ENCODE assay signal across 15 cellular contexts in genomic region chr7:6278749-6279310, GRCh38.
"Had no signal": no experiment of that assay in that cellular context is flagged by ENCODE, and none has a peak within 500 bp of the region (broad histone marks: within the 10 kb centered on the region; RNA-seq: fewer than 3 reads in every experiment).

No MANE protein-coding gene starts in this region.

- H3K9me3 ChIP-seq: ascending aorta, left ventricle myocardium inferior, neutrophil, tibial artery, vagina had no signal

- H3K4me3 ChIP-seq: ascending aorta, cardiac muscle cell, dorsolateral prefrontal cortex, left ventricle myocardium inferior, tibial artery, vagina had no signal

- H3K9ac ChIP-seq: parathyroid adenoma had no signal

- H3K79me2 ChIP-seq: parathyroid adenoma had no signal

- ATAC-seq: natural killer cell; stimulated activated naive B cell treated with anti-CD40 and anti-IgM and Interleukin-4, amounts not matched to agents 10 μg/mL and 1 μg/mL and 100 μg/mL, for 72 hours had no signal

- DNase-seq: activated naive CD4-positive, alpha-beta T cell; activated T-cell treated with anti-CD3 and anti-CD28 coated beads for 4 hours; hippocampal formation; left ventricle myocardium inferior; natural killer cell; stimulated activated CD4-positive, alpha-beta T cell treated with anti-CD3 and anti-CD28 coated beads, Interleukin-15, amount 100 ng/mL, for 24 hours; stimulated activated CD4-positive, alpha-beta T cell treated with anti-CD3 and anti-CD28 coated beads, Interleukin-4, amount 100 ng/mL, for 1 hour; stimulated activated naive B cell treated with anti-CD40 and anti-IgM and Interleukin-4, amounts not matched to agents 10 μg/mL and 1 μg/mL and 100 μg/mL, for 72 hours; tibial artery had no signal

- H3K27ac ChIP-seq: ascending aorta, cardiac muscle cell, dorsolateral prefrontal cortex, left ventricle myocardium inferior, neutrophil, parathyroid adenoma, tibial artery, vagina had no signal

- H3K4me1 ChIP-seq: ascending aorta, left ventricle myocardium inferior, vagina had no signal

- H2AFZ ChIP-seq: parathyroid adenoma had no signal

- H3K36me3 ChIP-seq: ascending aorta, cardiac muscle cell, left ventricle myocardium inferior, neutrophil, tibial artery, vagina had no signal

- H3K27me3 ChIP-seq: ascending aorta, cardiac muscle cell, dorsolateral prefrontal cortex, tibial artery, vagina had no signal
